ENCODE assay signal across 1 cellular context in genomic region chr15:71349736-71350515, GRCh38.
TF ChIP-seq lines count a peak whose summit lies in the region.

No MANE protein-coding gene starts in this region.

TF ChIP-seq in HEK293, 187 proteins besides CTCF, POLR2A, EP300 and RAD21 (continued from another document):
- TF ChIP-seq, protein P1, sequence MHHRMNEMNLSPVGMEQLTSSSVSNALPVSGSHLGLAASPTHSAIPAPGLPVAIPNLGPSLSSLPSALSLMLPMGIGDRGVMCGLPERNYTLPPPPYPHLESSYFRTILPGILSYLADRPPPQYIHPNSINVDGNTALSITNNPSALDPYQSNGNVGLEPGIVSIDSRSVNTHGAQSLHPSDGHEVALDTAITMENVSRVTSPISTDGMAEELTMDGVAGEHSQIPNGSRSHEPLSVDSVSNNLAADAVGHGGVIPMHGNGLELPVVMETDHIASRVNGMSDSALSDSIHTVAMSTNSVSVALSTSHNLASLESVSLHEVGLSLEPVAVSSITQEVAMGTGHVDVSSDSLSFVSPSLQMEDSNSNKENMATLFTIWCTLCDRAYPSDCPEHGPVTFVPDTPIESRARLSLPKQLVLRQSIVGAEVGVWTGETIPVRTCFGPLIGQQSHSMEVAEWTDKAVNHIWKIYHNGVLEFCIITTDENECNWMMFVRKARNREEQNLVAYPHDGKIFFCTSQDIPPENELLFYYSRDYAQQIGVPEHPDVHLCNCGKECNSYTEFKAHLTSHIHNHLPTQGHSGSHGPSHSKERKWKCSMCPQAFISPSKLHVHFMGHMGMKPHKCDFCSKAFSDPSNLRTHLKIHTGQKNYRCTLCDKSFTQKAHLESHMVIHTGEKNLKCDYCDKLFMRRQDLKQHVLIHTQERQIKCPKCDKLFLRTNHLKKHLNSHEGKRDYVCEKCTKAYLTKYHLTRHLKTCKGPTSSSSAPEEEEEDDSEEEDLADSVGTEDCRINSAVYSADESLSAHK (tag by site-specific recombination; IDR thresholded peaks at IDR 0.05): peak; percentile 88
- TF ChIP-seq, protein P2, sequence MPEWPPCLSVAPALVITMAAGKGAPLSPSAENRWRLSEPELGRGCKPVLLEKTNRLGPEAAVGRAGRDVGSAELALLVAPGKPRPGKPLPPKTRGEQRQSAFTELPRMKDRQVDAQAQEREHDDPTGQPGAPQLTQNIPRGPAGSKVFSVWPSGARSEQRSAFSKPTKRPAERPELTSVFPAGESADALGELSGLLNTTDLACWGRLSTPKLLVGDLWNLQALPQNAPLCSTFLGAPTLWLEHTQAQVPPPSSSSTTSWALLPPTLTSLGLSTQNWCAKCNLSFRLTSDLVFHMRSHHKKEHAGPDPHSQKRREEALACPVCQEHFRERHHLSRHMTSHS (tag by site-specific recombination; IDR thresholded peaks at IDR 0.05): 0 out of 2 replicates have a peak, but pooled peaks have one; percentile 17
- TF ChIP-seq PATZ1 (tag by site-specific recombination; IDR thresholded peaks at IDR 0.05) (no peak), ZNF704 (tag by site-specific recombination; IDR thresholded peaks at IDR 0.05) (no peak), OVOL3 (tag by site-specific recombination; IDR thresholded peaks at IDR 0.05) (peak; percentile 83), ZBTB21 (tag by site-specific recombination; IDR thresholded peaks at IDR 0.05) (no peak), IKZF3 (tag by site-specific recombination; IDR thresholded peaks at IDR 0.05) (peak; percentile 74), ZNF513 (tag by site-specific recombination; IDR thresholded peaks at IDR 0.05) (peak; percentile 57; the same call in 1 of the 2 replicates), KLF1 (tag by site-specific recombination; IDR thresholded peaks at IDR 0.05) (no peak; the same call in 1 of the 2 replicates), OSR2 (tag by site-specific recombination; IDR thresholded peaks at IDR 0.05) (peak; percentile 98), SP3 (tag by site-specific recombination; IDR thresholded peaks at IDR 0.05) (no peak), SP2 (tag by site-specific recombination; IDR thresholded peaks at IDR 0.05) (no peak), ZNF292 (tag by site-specific recombination; IDR thresholded peaks at IDR 0.05; ENCODE audit: borderline replicate concordance, low read depth) (no peak), ZNF202 (tag by site-specific recombination; IDR thresholded peaks at IDR 0.05; ENCODE audit: borderline replicate concordance) (no peak), ZNF335 (tag by site-specific recombination; conservative IDR thresholded peaks at IDR 0.05) (no peak), ZNF660 (tag by site-specific recombination; IDR thresholded peaks at IDR 0.05) (0 out of 2 replicates have a peak, but pooled peaks have one; percentile 33), ZSCAN18 (tag by site-specific recombination; IDR thresholded peaks at IDR 0.05) (no peak), ZNF214 (tag by site-specific recombination; IDR thresholded peaks at IDR 0.05; ENCODE audit: borderline replicate concordance) (no peak), ZNF2 (tag by site-specific recombination; IDR thresholded peaks at IDR 0.05) (peak; percentile 47), ZNF10 (tag by site-specific recombination; IDR thresholded peaks at IDR 0.05) (peak; percentile 64; the same call in 1 of the 2 replicates)
- TF ChIP-seq, protein P3, sequence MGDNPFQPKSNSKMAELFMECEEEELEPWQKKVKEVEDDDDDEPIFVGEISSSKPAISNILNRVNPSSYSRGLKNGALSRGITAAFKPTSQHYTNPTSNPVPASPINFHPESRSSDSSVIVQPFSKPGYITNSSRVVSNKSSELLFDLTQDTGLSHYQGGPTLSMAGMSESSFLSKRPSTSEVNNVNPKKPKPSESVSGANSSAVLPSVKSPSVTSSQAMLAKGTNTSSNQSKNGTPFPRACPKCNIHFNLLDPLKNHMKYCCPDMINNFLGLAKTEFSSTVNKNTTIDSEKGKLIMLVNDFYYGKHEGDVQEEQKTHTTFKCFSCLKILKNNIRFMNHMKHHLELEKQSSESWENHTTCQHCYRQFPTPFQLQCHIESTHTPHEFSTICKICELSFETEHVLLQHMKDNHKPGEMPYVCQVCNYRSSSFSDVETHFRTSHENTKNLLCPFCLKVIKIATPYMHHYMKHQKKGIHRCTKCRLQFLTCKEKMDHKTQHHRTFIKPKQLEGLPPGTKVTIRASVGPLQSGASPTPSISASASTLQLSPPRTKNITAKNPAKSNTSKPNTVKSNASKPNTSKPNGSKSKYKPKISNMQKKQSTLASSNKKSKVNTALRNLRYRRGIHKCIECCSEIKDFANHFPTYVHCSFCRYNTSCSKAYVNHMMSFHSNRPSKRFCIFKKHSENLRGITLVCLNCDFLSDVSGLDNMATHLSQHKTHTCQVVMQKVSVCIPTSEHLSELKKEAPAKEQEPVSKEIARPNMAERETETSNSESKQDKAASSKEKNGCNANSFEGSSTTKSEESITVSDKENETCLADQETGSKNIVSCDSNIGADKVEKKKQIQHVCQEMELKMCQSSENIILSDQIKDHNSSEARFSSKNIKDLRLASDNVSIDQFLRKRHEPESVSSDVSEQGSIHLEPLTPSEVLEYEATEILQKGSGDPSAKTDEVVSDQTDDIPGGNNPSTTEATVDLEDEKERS (tag by site-specific recombination; IDR thresholded peaks at IDR 0.05): no peak
- TF ChIP-seq, protein P4, sequence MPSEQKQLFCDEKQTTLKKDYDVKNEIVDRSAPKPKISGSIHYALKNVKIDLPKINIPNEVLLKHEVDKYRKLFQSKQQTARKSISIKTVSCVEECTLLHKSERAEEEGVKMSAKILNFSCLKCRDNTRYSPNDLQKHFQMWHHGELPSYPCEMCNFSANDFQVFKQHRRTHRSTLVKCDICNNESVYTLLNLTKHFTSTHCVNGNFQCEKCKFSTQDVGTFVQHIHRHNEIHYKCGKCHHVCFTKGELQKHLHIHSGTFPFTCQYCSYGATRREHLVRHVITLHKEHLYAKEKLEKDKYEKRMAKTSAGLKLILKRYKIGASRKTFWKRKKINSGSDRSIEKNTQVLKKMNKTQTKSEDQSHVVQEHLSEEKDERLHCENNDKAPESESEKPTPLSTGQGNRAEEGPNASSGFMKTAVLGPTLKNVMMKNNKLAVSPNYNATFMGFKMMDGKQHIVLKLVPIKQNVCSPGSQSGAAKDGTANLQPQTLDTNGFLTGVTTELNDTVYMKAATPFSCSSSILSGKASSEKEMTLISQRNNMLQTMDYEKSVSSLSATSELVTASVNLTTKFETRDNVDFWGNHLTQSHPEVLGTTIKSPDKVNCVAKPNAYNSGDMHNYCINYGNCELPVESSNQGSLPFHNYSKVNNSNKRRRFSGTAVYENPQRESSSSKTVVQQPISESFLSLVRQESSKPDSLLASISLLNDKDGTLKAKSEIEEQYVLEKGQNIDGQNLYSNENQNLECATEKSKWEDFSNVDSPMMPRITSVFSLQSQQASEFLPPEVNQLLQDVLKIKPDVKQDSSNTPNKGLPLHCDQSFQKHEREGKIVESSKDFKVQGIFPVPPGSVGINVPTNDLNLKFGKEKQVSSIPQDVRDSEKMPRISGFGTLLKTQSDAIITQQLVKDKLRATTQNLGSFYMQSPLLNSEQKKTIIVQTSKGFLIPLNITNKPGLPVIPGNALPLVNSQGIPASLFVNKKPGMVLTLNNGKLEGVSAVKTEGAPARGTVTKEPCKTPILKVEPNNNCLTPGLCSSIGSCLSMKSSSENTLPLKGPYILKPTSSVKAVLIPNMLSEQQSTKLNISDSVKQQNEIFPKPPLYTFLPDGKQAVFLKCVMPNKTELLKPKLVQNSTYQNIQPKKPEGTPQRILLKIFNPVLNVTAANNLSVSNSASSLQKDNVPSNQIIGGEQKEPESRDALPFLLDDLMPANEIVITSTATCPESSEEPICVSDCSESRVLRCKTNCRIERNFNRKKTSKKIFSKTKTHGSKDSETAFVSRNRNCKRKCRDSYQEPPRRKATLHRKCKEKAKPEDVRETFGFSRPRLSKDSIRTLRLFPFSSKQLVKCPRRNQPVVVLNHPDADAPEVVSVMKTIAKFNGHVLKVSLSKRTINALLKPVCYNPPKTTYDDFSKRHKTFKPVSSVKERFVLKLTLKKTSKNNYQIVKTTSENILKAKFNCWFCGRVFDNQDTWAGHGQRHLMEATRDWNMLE (tag by site-specific recombination; conservative IDR thresholded peaks at IDR 0.05; ENCODE audit: low read depth): no peak
- TF ChIP-seq, protein P5, sequence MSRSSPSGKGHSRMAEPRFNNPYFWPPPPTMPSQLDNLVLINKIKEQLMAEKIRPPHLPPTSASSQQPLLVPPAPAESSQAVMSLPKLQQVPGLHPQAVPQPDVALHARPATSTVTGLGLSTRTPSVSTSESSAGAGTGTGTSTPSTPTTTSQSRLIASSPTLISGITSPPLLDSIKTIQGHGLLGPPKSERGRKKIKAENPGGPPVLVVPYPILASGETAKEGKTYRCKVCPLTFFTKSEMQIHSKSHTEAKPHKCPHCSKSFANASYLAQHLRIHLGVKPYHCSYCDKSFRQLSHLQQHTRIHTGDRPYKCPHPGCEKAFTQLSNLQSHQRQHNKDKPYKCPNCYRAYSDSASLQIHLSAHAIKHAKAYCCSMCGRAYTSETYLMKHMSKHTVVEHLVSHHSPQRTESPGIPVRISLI (tag by site-specific recombination; IDR thresholded peaks at IDR 0.05): no peak
- TF ChIP-seq, protein P6, sequence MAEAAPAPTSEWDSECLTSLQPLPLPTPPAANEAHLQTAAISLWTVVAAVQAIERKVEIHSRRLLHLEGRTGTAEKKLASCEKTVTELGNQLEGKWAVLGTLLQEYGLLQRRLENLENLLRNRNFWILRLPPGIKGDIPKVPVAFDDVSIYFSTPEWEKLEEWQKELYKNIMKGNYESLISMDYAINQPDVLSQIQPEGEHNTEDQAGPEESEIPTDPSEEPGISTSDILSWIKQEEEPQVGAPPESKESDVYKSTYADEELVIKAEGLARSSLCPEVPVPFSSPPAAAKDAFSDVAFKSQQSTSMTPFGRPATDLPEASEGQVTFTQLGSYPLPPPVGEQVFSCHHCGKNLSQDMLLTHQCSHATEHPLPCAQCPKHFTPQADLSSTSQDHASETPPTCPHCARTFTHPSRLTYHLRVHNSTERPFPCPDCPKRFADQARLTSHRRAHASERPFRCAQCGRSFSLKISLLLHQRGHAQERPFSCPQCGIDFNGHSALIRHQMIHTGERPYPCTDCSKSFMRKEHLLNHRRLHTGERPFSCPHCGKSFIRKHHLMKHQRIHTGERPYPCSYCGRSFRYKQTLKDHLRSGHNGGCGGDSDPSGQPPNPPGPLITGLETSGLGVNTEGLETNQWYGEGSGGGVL (tag by site-specific recombination; IDR thresholded peaks at IDR 0.05): no peak
